In the genomic region with DNA sequence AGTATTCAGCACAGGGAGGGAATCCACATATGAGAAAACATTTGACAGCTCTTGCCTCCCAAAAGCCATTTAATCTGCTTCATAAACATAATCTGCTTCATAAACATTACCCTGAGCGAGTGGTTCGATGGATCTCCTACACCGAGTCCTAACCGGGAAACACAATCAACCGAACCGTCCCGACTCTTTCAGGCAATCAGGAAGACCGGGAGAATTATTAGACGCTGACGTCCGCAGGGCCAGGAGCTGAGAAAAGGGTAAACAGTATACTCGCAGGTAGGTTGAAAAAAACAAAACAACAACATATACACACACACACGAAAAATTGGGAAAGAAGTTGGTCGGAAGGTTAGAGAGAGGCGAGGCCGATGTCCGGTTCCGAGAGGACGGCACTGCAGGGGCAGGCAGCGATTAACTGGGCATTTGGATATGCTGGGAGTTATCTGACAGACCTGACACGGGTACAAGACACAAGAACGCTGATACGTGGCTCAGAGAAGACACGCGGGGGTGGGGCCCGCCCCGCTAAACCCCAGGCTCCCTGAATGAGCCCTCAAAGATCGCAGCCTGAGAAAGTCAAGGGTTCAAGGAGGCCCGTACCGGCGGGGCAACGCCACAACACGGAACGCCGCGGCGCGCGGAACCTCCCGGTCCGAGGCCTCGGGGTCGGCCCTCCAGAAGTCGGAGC, we compare ENCODE assay signal across 8 cellular contexts. TPM values are rescaled to one million over a fixed set of nuclear protein-coding genes. Genes with fewer than 3 reads are reported as not detected.
DNase-seq lines count a peak whose midpoint lies in the region; ATAC-seq and TF ChIP-seq lines count a peak whose summit lies in the region.

No MANE protein-coding gene starts in this region.

- POLR2A ChIA-PET in A673 (lab: Charles Lee; ENCODE audit: low non-redundant PET): no interaction called here

- TF ChIP-seq CTCF in A673 (conservative IDR thresholded peaks at IDR 0.05; ENCODE audit: low read depth, low read length) (no peak), colonic mucosa (IDR thresholded peaks at IDR 0.05) (no peak), lung (IDR thresholded peaks at IDR 0.05; ENCODE audit: control extremely low read depth, extremely low read depth) (no peak)

- peak; percentile 18 for ATAC-seq in GM18520 (IDR thresholded peaks at IDR 0.05; ENCODE audit: unreplicated experiment)
- ATAC-seq in HG03095 (IDR thresholded peaks at IDR 0.05; ENCODE audit: unreplicated experiment): peak; percentile 34
- peak; percentile 59 for ATAC-seq in SK-N-SH treated with all-trans-retinoic acid at 6 μM for 48 hours
- peak; percentile 7 for ATAC-seq in lung (ENCODE audit: insufficient read depth, low FRiP score)

- no TSS peak for BruUV-seq in A673 (replicated peaks; lab: Mats Ljungman, UMichigan)

- H3K36me3 ChIP-seq in A673 (ENCODE audit: insufficient read depth, low read length, poor library complexity, severe bottlenecking): peaks cover 3% of the 10 kb centered on the region
- H3K36me3 ChIP-seq in colonic mucosa: no peaks in the 10 kb centered on the region
- H3K36me3 ChIP-seq in lung (ENCODE audit: control insufficient read depth in 2 of 2, insufficient read depth in 2 of 2, low read length in 2 of 2): peaks cover 3 to 4% of the 10 kb centered on the region in 2 donors

- no peaks in the 10 kb centered on the region for H3K27me3 ChIP-seq in A673 (replicated peaks; ENCODE audit: insufficient read depth, low read depth, low read length, poor library complexity)
- no peaks in the 10 kb centered on the region for H3K27me3 ChIP-seq in colonic mucosa
- no peaks in the 10 kb centered on the region for H3K27me3 ChIP-seq in lung (ENCODE audit: control insufficient read depth, insufficient read depth)

- peaks cover 14% of the 10 kb centered on the region for H3K4me1 ChIP-seq in A673 (ENCODE audit: insufficient read depth, low read length, poor library complexity, severe bottlenecking)
- peaks cover 9% of the 10 kb centered on the region for H3K4me1 ChIP-seq in colonic mucosa
- peaks cover 6 to 7% of the 10 kb centered on the region in 2 donors for H3K4me1 ChIP-seq in lung (ENCODE audit: control insufficient read depth in 2 of 2, insufficient read depth in 2 of 2, low read length in 2 of 2)

- H3K4me3 ChIP-seq in A673 (ENCODE audit: low read depth, low read length, poor library complexity, severe bottlenecking): peak overlapping the region; percentile 87
- H3K4me3 ChIP-seq in colonic mucosa: peak overlapping the region; percentile 84
- H3K4me3 ChIP-seq in lung: peak overlapping the region; percentile 83

- peak overlapping the region; percentile 88 to 95 for H3K9ac ChIP-seq in colonic mucosa (ENCODE audit: low read depth in 2 of 2, low read length in 2 of 2)

- H3K9me3 ChIP-seq in A673 (ENCODE audit: low read depth, low read length, poor library complexity, severe bottlenecking) (no peaks in the 10 kb centered on the region), colonic mucosa (no peaks in the 10 kb centered on the region), lung (ENCODE audit: control insufficient read depth in 2 of 2, insufficient read depth in 1 of 2, low read length in 1 of 2) (no peaks in the 10 kb centered on the region)

- DNase-seq in A673 (ENCODE audit: low spot score) (no peak), colonic mucosa (peak; percentile 42), lung (ENCODE audit: low spot score) (no peak), NCI-H446 treated with DMSO at 0.1 percent for 48 hours (lab: John Stamatoyannopoulos, UW) (no peak)
- peak; percentile 31 to 50 for DNase-seq in stimulated activated CD8-positive, alpha-beta memory T cell treated with anti-CD3 and anti-CD28 coated beads, Interleukin-7, amount 100 ng/mL, for 4 hours (ENCODE audit: low read depth in 2 of 2)

- CTCF ChIA-PET in A673 (lab: Charles Lee): interaction anchor here (1.0 kb wide), 1 partner anchor 74 kb away, joined by 3 read pairs; no protein-coding TSS in a partner anchor

- intact Hi-C loops in A673 (cut with micrococcal nuclease; ENCODE audit: unreplicated experiment) (loop anchor here (5.0 kb wide), 1 partner anchor 89 kb away; a partner anchor contains a TSS), colonic mucosa (cut with DNase I) (loop anchor here (2.0 kb wide), 1 partner anchor 87 kb away; a partner anchor contains a TSS)

- WGBS in lung, 2 donors: 0% methylated on average over 43 to 44 of the region's 44 CpGs

- H3K27ac ChIP-seq in A673 (ENCODE audit: low read depth, low read length, poor library complexity, severe bottlenecking) (peak overlapping the region; percentile 99), colonic mucosa (peak overlapping the region; percentile 89), lung (ENCODE audit: low read depth in 1 of 2, low read length in 1 of 2) (peak overlapping the region; percentile 83 to 100)

TF ChIP-seq in SK-N-SH treated with all-trans-retinoic acid at 6 μM for 48 hours, 23 proteins besides CTCF, POLR2A, EP300 and RAD21 (continues in another document):
- TF ChIP-seq ZNF565 (CRISPR knock-in tag; conservative IDR thresholded peaks at IDR 0.05; ENCODE audit: low read depth): no peak
- no peak for TF ChIP-seq OSR1 (CRISPR knock-in tag; IDR thresholded peaks at IDR 0.05)
- no peak for TF ChIP-seq ZNF70 (CRISPR knock-in tag; IDR thresholded peaks at IDR 0.05)
- no peak for TF ChIP-seq PPARA (CRISPR knock-in tag; IDR thresholded peaks at IDR 0.05; ENCODE audit: borderline replicate concordance)
- TF ChIP-seq, protein P1, sequence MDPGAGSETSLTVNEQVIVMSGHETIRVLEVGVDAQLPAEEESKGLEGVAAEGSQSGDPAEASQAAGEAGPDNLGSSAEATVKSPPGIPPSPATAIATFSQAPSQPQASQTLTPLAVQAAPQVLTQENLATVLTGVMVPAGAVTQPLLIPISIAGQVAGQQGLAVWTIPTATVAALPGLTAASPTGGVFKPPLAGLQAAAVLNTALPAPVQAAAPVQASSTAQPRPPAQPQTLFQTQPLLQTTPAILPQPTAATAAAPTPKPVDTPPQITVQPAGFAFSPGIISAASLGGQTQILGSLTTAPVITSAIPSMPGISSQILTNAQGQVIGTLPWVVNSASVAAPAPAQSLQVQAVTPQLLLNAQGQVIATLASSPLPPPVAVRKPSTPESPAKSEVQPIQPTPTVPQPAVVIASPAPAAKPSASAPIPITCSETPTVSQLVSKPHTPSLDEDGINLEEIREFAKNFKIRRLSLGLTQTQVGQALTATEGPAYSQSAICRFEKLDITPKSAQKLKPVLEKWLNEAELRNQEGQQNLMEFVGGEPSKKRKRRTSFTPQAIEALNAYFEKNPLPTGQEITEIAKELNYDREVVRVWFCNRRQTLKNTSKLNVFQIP (CRISPR knock-in tag; IDR thresholded peaks at IDR 0.05; ENCODE audit: borderline replicate concordance, low read depth): no peak
- no peak for TF ChIP-seq CSDC2 (CRISPR knock-in tag; IDR thresholded peaks at IDR 0.05)
- TF ChIP-seq, protein P2, sequence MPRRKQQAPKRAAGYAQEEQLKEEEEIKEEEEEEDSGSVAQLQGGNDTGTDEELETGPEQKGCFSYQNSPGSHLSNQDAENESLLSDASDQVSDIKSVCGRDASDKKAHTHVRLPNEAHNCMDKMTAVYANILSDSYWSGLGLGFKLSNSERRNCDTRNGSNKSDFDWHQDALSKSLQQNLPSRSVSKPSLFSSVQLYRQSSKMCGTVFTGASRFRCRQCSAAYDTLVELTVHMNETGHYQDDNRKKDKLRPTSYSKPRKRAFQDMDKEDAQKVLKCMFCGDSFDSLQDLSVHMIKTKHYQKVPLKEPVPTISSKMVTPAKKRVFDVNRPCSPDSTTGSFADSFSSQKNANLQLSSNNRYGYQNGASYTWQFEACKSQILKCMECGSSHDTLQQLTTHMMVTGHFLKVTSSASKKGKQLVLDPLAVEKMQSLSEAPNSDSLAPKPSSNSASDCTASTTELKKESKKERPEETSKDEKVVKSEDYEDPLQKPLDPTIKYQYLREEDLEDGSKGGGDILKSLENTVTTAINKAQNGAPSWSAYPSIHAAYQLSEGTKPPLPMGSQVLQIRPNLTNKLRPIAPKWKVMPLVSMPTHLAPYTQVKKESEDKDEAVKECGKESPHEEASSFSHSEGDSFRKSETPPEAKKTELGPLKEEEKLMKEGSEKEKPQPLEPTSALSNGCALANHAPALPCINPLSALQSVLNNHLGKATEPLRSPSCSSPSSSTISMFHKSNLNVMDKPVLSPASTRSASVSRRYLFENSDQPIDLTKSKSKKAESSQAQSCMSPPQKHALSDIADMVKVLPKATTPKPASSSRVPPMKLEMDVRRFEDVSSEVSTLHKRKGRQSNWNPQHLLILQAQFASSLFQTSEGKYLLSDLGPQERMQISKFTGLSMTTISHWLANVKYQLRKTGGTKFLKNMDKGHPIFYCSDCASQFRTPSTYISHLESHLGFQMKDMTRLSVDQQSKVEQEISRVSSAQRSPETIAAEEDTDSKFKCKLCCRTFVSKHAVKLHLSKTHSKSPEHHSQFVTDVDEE (CRISPR knock-in tag; IDR thresholded peaks at IDR 0.05): no peak
- TF ChIP-seq, protein P3, sequence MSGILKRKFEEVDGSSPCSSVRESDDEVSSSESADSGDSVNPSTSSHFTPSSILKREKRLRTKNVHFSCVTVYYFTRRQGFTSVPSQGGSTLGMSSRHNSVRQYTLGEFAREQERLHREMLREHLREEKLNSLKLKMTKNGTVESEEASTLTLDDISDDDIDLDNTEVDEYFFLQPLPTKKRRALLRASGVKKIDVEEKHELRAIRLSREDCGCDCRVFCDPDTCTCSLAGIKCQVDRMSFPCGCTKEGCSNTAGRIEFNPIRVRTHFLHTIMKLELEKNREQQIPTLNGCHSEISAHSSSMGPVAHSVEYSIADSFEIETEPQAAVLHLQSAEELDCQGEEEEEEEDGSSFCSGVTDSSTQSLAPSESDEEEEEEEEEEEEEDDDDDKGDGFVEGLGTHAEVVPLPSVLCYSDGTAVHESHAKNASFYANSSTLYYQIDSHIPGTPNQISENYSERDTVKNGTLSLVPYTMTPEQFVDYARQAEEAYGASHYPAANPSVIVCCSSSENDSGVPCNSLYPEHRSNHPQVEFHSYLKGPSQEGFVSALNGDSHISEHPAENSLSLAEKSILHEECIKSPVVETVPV (CRISPR knock-in tag; IDR thresholded peaks at IDR 0.05): no peak
- TF ChIP-seq ESRRG (CRISPR knock-in tag; IDR thresholded peaks at IDR 0.05): no peak
- TF ChIP-seq TCF4 (CRISPR knock-in tag; IDR thresholded peaks at IDR 0.05; ENCODE audit: borderline replicate concordance): no peak
- TF ChIP-seq SNAI2 (CRISPR knock-in tag; IDR thresholded peaks at IDR 0.05): no peak
- TF ChIP-seq ARNTL (CRISPR knock-in tag; IDR thresholded peaks at IDR 0.05; ENCODE audit: borderline replicate concordance, low read depth): no peak
- TF ChIP-seq ZNF8 (CRISPR knock-in tag; IDR thresholded peaks at IDR 0.05): no peak
- TF ChIP-seq RARB (CRISPR knock-in tag; IDR thresholded peaks at IDR 0.05): no peak
- no peak for TF ChIP-seq ZFP3 (CRISPR knock-in tag; IDR thresholded peaks at IDR 0.05)
- no peak for TF ChIP-seq ZFP30 (CRISPR knock-in tag; IDR thresholded peaks at IDR 0.05)
- TF ChIP-seq BACH2 (CRISPR knock-in tag; IDR thresholded peaks at IDR 0.05; ENCODE audit: borderline replicate concordance): no peak

RNA-seq across cellular contexts. Expression of a gene that starts 0.6 kb away (rescaled TPM):
- 95.6 and 95.8 TPM in 2 replicates for total RNA-seq in A673 (2021)
- total RNA-seq in colonic mucosa: 100 to 1,000 TPM; 101 to 102 TPM
- 100 to 1,000 TPM; 100 to 136 TPM for total RNA-seq in lung
- polyA plus RNA-seq in lung: 10 to 100 TPM; 14.7 to 28.9 TPM

RNA-seq across cellular contexts. Expression of a gene that starts 37.7 kb away (rescaled TPM):
- total RNA-seq in A673 (2021) (26.0 and 26.6 TPM in 2 replicates), colonic mucosa (10 to 100 TPM; 19.4 to 26.1 TPM), lung (10 to 100 TPM; 25.1 to 25.7 TPM)
- polyA plus RNA-seq in lung: 10 to 100 TPM in 1 of 2 donors, 1 to 10 TPM in 1; 7.3 to 12.0 TPM

Comparison
In these comparisons a context has a peak if more than half of its experiments do, and no peak if none do; other contexts are left out.
1. DNase-seq: peak in colonic mucosa (single experiment) and stimulated activated CD8-positive, alpha-beta memory T cell treated with anti-CD3 and anti-CD28 coated beads, Interleukin-7, amount 100 ng/mL, for 4 hours (2 of 2); none in A673 (single experiment), lung (single experiment) and NCI-H446 treated with DMSO at 0.1 percent for 48 hours (single experiment).
2. ATAC-seq: peak in every context shown above with its lines; median percentile 59 in SK-N-SH treated with all-trans-retinoic acid at 6 μM for 48 hours; 34 in HG03095; 18 in GM18520; 7 in lung.
3. Peak in every context shown above with its lines, with median percentiles within 50 percentile points of each other: H3K27ac ChIP-seq and H3K4me3 ChIP-seq.